2 cellular contexts compared by ENCODE assay signal in genomic region chr12:55412138-55412537, GRCh38. TPM values are rescaled to one million over a fixed set of nuclear protein-coding genes. Genes with fewer than 3 reads are reported as not detected.
"Had no signal": no experiment of that assay in that cellular context is flagged by ENCODE, and none has a peak within 500 bp of the region (broad histone marks: within the 10 kb centered on the region; RNA-seq: fewer than 3 reads in every experiment).

No MANE protein-coding gene starts in this region.

RNA-seq across cellular contexts. Expression of gene OR6C65, which starts 11.8 kb away (rescaled TPM):
- total RNA-seq: G401, GM12878 had no signal
- polyA plus RNA-seq: GM12878 had no signal

RNA-seq across cellular contexts. Expression of gene OR6C76, which starts 13.9 kb away (rescaled TPM):
- total RNA-seq: G401, GM12878 had no signal
- polyA plus RNA-seq: GM12878 had no signal

RNA-seq across cellular contexts. Expression of gene OR6C2, which starts 31.7 kb away (rescaled TPM):
- total RNA-seq: G401, GM12878 had no signal
- polyA plus RNA-seq: GM12878 had no signal

RNA-seq across cellular contexts. Expression of gene OR6C75, which starts 49.4 kb away (rescaled TPM):
- total RNA-seq: G401, GM12878 had no signal
- polyA plus RNA-seq: GM12878 had no signal

RNA-seq across cellular contexts. Expression of gene OR6C70, which starts 57.8 kb away (rescaled TPM):
- total RNA-seq: G401, GM12878 had no signal
- polyA plus RNA-seq: GM12878 had no signal
